1 cellular context compared by ENCODE assay signal in genomic region chr19:11813801-11814706, GRCh38.
A peak's percentile ranks its signal among the peaks of the same experiment; 100 is the strongest.
TF ChIP-seq lines count a peak whose summit lies in the region.

Gene ZNF440, plus strand, starts transcription at chr19:11814273. Its CDS starts 175 bp downstream, at chr19:11814448.

TF ChIP-seq in HepG2, 621 proteins besides CTCF, POLR2A, EP300 and RAD21 (continued from another document and continues in another):
- TF ChIP-seq HNF1A (IDR thresholded peaks at IDR 0.05; ENCODE audit: low read depth) (no peak), HNF1A (CRISPR knock-in tag; IDR thresholded peaks at IDR 0.05; ENCODE audit: borderline replicate concordance) (peak; percentile 48; the same call in 1 of the 2 replicates), ZNF280B (CRISPR knock-in tag; IDR thresholded peaks at IDR 0.05; ENCODE audit: borderline replicate concordance) (peak; percentile 60; the same call in 1 of the 2 replicates), MXD3 (CRISPR knock-in tag; IDR thresholded peaks at IDR 0.05) (peak; percentile 56; the same call in 1 of the 2 replicates), ZNF563 (CRISPR knock-in tag; IDR thresholded peaks at IDR 0.05) (peak; percentile 47; the same call in 1 of the 2 replicates), ZNF770 (CRISPR knock-in tag; IDR thresholded peaks at IDR 0.05) (peak; percentile 85), ZNF180 (CRISPR knock-in tag; IDR thresholded peaks at IDR 0.05; ENCODE audit: borderline replicate concordance, low read depth) (no peak), ZFAT (CRISPR knock-in tag; conservative IDR thresholded peaks at IDR 0.05) (no peak), ZNF720 (CRISPR knock-in tag; IDR thresholded peaks at IDR 0.05) (no peak), RAD51 (IDR thresholded peaks at IDR 0.05; ENCODE audit: borderline replicate concordance) (no peak), KLF6 (CRISPR knock-in tag; IDR thresholded peaks at IDR 0.05) (peak; percentile 94; the same call in 1 of the 2 replicates), BORCS8-MEF2B (CRISPR knock-in tag; IDR thresholded peaks at IDR 0.05) (no peak), RBFOX2 (IDR thresholded peaks at IDR 0.05; ENCODE audit: low read depth, low read length) (peak; percentile 69), ZNF724P (CRISPR knock-in tag; IDR thresholded peaks at IDR 0.05; ENCODE audit: borderline replicate concordance) (0 out of 2 replicates have a peak, but pooled peaks have one; percentile 28), HINFP (CRISPR knock-in tag; IDR thresholded peaks at IDR 0.05; ENCODE audit: low read depth) (no peak), ZBTB33 (CRISPR knock-in tag; IDR thresholded peaks at IDR 0.05) (no peak), ZNF747 (CRISPR knock-in tag; IDR thresholded peaks at IDR 0.05; ENCODE audit: borderline replicate concordance) (peak; percentile 61; the same call in 1 of the 2 replicates), ASH2L (IDR thresholded peaks at IDR 0.05; ENCODE audit: insufficient read length, low read depth, low read length) (peak; percentile 74), ZNF274 (CRISPR knock-in tag; IDR thresholded peaks at IDR 0.05) (peak; percentile 77; the same call in 1 of the 2 replicates), ZNF234 (CRISPR knock-in tag; conservative IDR thresholded peaks at IDR 0.05) (0 out of 2 replicates have a peak, but pooled peaks have one; percentile 70), TAF1 (CRISPR knock-in tag; IDR thresholded peaks at IDR 0.05) (peak; percentile 98), JARID2 (CRISPR knock-in tag; IDR thresholded peaks at IDR 0.05; ENCODE audit: insufficient replicate concordance) (no peak), ZNF292 (CRISPR knock-in tag; IDR thresholded peaks at IDR 0.05; ENCODE audit: borderline replicate concordance, low read depth) (peak; percentile 57; the same call in 1 of the 2 replicates), HNF4G (IDR thresholded peaks at IDR 0.05; ENCODE audit: borderline replicate concordance, low read depth, low read length) (no peak; the same call in 1 of the 2 replicates), HNF4G (CRISPR knock-in tag; IDR thresholded peaks at IDR 0.05; ENCODE audit: borderline replicate concordance, low read depth) (no peak), REL (CRISPR knock-in tag; conservative IDR thresholded peaks at IDR 0.05) (no peak), SNAPC5 (CRISPR knock-in tag; IDR thresholded peaks at IDR 0.05; ENCODE audit: borderline replicate concordance) (no peak), ZNF333 (CRISPR knock-in tag; IDR thresholded peaks at IDR 0.05; ENCODE audit: borderline replicate concordance) (peak; percentile 68; the same call in 1 of the 2 replicates), NR1H2 (CRISPR knock-in tag; IDR thresholded peaks at IDR 0.05; ENCODE audit: borderline replicate concordance, low read depth) (no peak), KDM4B (CRISPR knock-in tag; IDR thresholded peaks at IDR 0.05) (no peak; the same call in 1 of the 2 replicates), MXI1 (IDR thresholded peaks at IDR 0.05; ENCODE audit: borderline replicate concordance, low read depth, low read length) (no peak), IRF2 (CRISPR knock-in tag; IDR thresholded peaks at IDR 0.05) (peak; percentile 31; the same call in 1 of the 2 replicates), KLF11 (CRISPR knock-in tag; IDR thresholded peaks at IDR 0.05) (peak; percentile 54; the same call in 1 of the 2 replicates), THAP9 (CRISPR knock-in tag; IDR thresholded peaks at IDR 0.05; ENCODE audit: borderline replicate concordance) (peak; percentile 68; the same call in 1 of the 2 replicates), ZMAT3 (CRISPR knock-in tag; conservative IDR thresholded peaks at IDR 0.05) (peak; percentile 51; the same call in 1 of the 2 replicates), SP4 (CRISPR knock-in tag; IDR thresholded peaks at IDR 0.05) (peak; percentile 98), PRDM10 (CRISPR knock-in tag; IDR thresholded peaks at IDR 0.05; ENCODE audit: low read depth) (no peak), MED1 (CRISPR knock-in tag; IDR thresholded peaks at IDR 0.05) (0 out of 2 replicates have a peak, but pooled peaks have one; percentile 48), AGO2 (optimal IDR thresholded peaks at IDR 0.05; ENCODE audit: low read depth, low read length) (peak; percentile 69), ZNF607 (CRISPR knock-in tag; IDR thresholded peaks at IDR 0.05; ENCODE audit: borderline replicate concordance) (peak; percentile 82), ZNF703 (CRISPR knock-in tag; IDR thresholded peaks at IDR 0.05; ENCODE audit: borderline replicate concordance) (no peak)
